ENCODE assay signal across 17 cellular contexts in genomic region chr17:61331886-61332285, GRCh38.
"Had no signal": no experiment of that assay in that cellular context is flagged by ENCODE, and none has a peak within 500 bp of the region (broad histone marks: within the 10 kb centered on the region; RNA-seq: fewer than 3 reads in every experiment).

No MANE protein-coding gene starts in this region.

- H3K27me3 ChIP-seq: body of pancreas had no signal

- H3K27ac ChIP-seq: psoas muscle had no signal

- DNase-seq: activated CD4-positive, alpha-beta T cell treated with anti-CD3 and anti-CD28 coated beads for 1 hour; activated CD4-positive, alpha-beta T cell treated with anti-CD3 and anti-CD28 coated beads, Interleukin-2, amount 50 U/mL, for 48 hours; activated CD8-positive, alpha-beta memory T cell treated with anti-CD3 and anti-CD28 coated beads, Interleukin-2, amount 10 ng/mL, durations not matched to agents 7 days and 5 days; activated effector memory CD4-positive, alpha-beta T cell treated with Interleukin-2 at 50 U/mL for 16 hours; activated T-cell treated with anti-CD3 and anti-CD28 coated beads, Interleukin-2, amount 50 U/mL, for 24 hours; dermis blood vessel endothelial cell; endodermal cell; erythroblast; foreskin melanocyte; hippocampal formation; mammary epithelial cell; natural killer cell; occipital lobe; psoas muscle; stimulated activated CD4-positive, alpha-beta T cell treated with anti-CD3 and anti-CD28 coated beads, Interleukin-2, amount 100 ng/mL, for 24 hours; stimulated activated naive CD4-positive, alpha-beta T cell had no signal

- H3K4me3 ChIP-seq: body of pancreas, psoas muscle had no signal
